Comparison of ENCODE assay signal across 13 cellular contexts in genomic region chr6:19465760-19466159, GRCh38.
DNase-seq lines count a peak whose midpoint lies in the region; ATAC-seq and TF ChIP-seq lines count a peak whose summit lies in the region.
"Had no signal": no experiment of that assay in that cellular context is flagged by ENCODE, and none has a peak within 500 bp of the region (broad histone marks: within the 10 kb centered on the region; RNA-seq: fewer than 3 reads in every experiment).

No MANE protein-coding gene starts in this region.

- no peak for TF ChIP-seq CTCF in fibroblast of mammary gland (conservative IDR thresholded peaks at IDR 0.05; ENCODE audit: control insufficient read depth, insufficient read depth, low read depth, low read length)

- no peak for ATAC-seq in HG03139 (IDR thresholded peaks at IDR 0.05; ENCODE audit: unreplicated experiment)
- no peak for ATAC-seq in HG02870 (IDR thresholded peaks at IDR 0.05; ENCODE audit: unreplicated experiment)
- ATAC-seq: activated naive CD4-positive, alpha-beta T cell treated with anti-CD3 and anti-CD28 coated beads, Interleukin-2, amount 50 U/mL, for 72 hours; K562 had no signal

- H3K4me3 ChIP-seq in fibroblast of mammary gland (ENCODE audit: control insufficient read depth, low read depth, low read length), result no peak overlapping the region
- H3K4me3 ChIP-seq in skeletal muscle cell (ENCODE audit: low read depth, low read length), result no peak overlapping the region
- H3K4me3 ChIP-seq: K562, Peyer's patch had no signal

- DNase-seq in GM03348 (ENCODE audit: low spot score) (peak; percentile 40), NCI-H460 (ENCODE audit: extremely low read depth, low read depth) (peak; percentile 74), fibroblast of mammary gland (ENCODE audit: low read depth) (peak; percentile 84), skeletal muscle cell (ENCODE audit: low read depth) (peak; percentile 56), NCI-H524 (lab: John Stamatoyannopoulos, UW) (no peak), NCI-H524 treated with DMSO at 0.1 percent for 48 hours (lab: John Stamatoyannopoulos, UW) (no peak)
- DNase-seq: activated CD4-positive, CD25-positive, alpha-beta regulatory T cell treated with anti-CD3 and anti-CD28 coated beads, Interleukin-2, amount 50 U/mL, for 72 hours; Peyer's patch; stimulated activated CD4-positive, alpha-beta T cell treated with anti-CD3 and anti-CD28 coated beads, Interleukin-1b, Interleukin-23, amount 100 ng/mL, for 48 hours had no signal

Comparison
In these comparisons a context has a peak if more than half of its experiments do, and no peak if none do; other contexts are left out.
1. DNase-seq: peak in GM03348 (single experiment), NCI-H460 (single experiment), fibroblast of mammary gland (single experiment) and skeletal muscle cell (single experiment); none in NCI-H524 (0 of 2) and NCI-H524 treated with DMSO at 0.1 percent for 48 hours (single experiment).